ENCODE assay signal across 15 cellular contexts in the genomic region with DNA sequence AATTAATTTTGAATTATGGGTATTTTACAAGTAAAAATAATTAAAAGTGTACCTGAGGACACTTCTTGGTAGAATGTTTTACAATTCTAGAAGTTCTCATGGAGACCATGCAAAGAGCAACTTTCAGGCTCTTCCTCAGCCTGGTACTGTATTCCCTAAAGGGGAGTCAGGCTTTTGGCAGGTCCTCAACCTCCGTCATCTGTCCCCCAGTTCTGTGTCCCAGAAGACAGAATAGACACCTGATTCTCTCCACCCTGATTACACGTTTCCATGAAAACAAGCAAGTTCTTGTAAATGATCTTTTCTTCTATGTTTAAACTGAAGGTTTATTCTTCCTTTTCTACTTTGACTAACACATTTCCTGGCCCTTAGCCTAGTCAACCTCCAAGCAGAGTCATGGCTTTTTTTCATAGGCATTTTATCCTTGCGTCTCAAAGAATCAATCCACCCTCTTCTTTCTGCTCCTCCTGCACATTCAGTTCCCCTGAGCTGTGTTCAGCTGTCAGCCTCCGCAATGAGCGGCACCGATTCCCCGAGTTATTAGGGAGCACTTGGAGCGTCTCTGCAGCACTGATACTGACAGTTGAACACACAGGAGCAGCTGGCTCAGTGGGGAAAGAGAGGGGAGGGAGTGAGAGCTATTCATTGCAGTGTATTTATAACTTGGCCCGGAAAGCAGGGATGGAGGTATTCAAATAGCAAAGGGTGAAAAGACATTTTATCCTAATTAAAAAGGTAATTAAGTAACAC.
DNase-seq lines count a peak whose midpoint lies in the region; TF ChIP-seq lines count a peak whose summit lies in the region.
"Had no signal": no experiment of that assay in that cellular context is flagged by ENCODE, and none has a peak within 500 bp of the region (broad histone marks: within the 10 kb centered on the region; RNA-seq: fewer than 3 reads in every experiment).

No MANE protein-coding gene starts in this region.

- H3K4me3 ChIP-seq in neural cell (ENCODE audit: low read length): peak overlapping the region; percentile 42
- no peak overlapping the region for H3K4me3 ChIP-seq in vagina
- H3K4me3 ChIP-seq: esophagus muscularis mucosa had no signal

- H2AFZ ChIP-seq in neural cell (ENCODE audit: low read depth, low read length): no peak overlapping the region

- intact Hi-C loops in vagina (cut with DNase I): no loop called here
- intact Hi-C loops in MCF 10A (cut with micrococcal nuclease): no loop called here

- DNase-seq in DMS153 (lab: John Stamatoyannopoulos, UW) (peak; percentile 41), NCI-H1436 treated with DMSO at 0.1 percent for 48 hours (lab: John Stamatoyannopoulos, UW) (peak; percentile 33), amygdala (lab: John Stamatoyannopoulos, UW) (peak in 40 of 56 donors; percentile 1 to 68 (median 28)), GDM1 (lab: John Stamatoyannopoulos, UW) (no peak), HCEC 1CT (no peak), vagina (ENCODE audit: extremely low spot score in 2 of 2) (no peak), MCF 10A (ENCODE audit: unreplicated experiment) (no peak)
- DNase-seq: activated CD8-positive, alpha-beta memory T cell treated with anti-CD3 and anti-CD28 coated beads, Interleukin-2, amount 10 ng/mL, durations not matched to agents 7 days and 5 days; AML-193; NK-92 treated with Interleukin-12 subunit alpha and Interleukin-12 subunit beta, amount 100 ng/mL, for 24 hours had no signal

- H3F3A ChIP-seq in neural cell (ENCODE audit: insufficient read depth, low read length, poor library complexity, severe bottlenecking): no peaks in the 10 kb centered on the region

- no peaks in the 10 kb centered on the region for H3K4me1 ChIP-seq in vagina

- no peaks in the 10 kb centered on the region for H3K4me1 Mint-ChIP-seq in MCF 10A (ENCODE audit: insufficient read depth, unreplicated experiment)
- H3K4me1 Mint-ChIP-seq: activated CD8-positive, alpha-beta memory T cell treated with anti-CD3 and anti-CD28 coated beads, Interleukin-2, amount 10 ng/mL, durations not matched to agents 7 days and 5 days; activated naive CD4-positive, alpha-beta T cell treated with anti-CD3 and anti-CD28 coated beads, Interleukin-2, amount 50 U/mL, for 24 hours; memory B cell; stimulated activated effector memory CD8-positive, alpha-beta T cell treated with anti-CD3 and anti-CD28 coated beads, Interleukin-12 subunit alpha, Interleukin-12 subunit beta, amount 100 ng/mL, for 72 hours had no signal

- peak overlapping the region; percentile 56 for H3K4me2 ChIP-seq in neural cell (ENCODE audit: low read length)

- no peaks in the 10 kb centered on the region for H3K9me2 ChIP-seq in neural cell (ENCODE audit: insufficient read depth, low read length)

- peak; percentile 92 for TF ChIP-seq EP300 in neural cell (conservative IDR thresholded peaks at IDR 0.05; ENCODE audit: poor library complexity, severe bottlenecking)

- H3K9me3 Mint-ChIP-seq in MCF 10A (ENCODE audit: unreplicated experiment): no peaks in the 10 kb centered on the region
- H3K9me3 Mint-ChIP-seq: activated naive CD4-positive, alpha-beta T cell treated with anti-CD3 and anti-CD28 coated beads, Interleukin-2, amount 50 U/mL, for 24 hours; memory B cell had no signal

- H3K9me3 ChIP-seq in neural cell (ENCODE audit: low read length) (no peaks in the 10 kb centered on the region), vagina (no peaks in the 10 kb centered on the region)
- H3K9me3 ChIP-seq: esophagus muscularis mucosa had no signal

- no peak for TF ChIP-seq CTCF in neural cell (IDR thresholded peaks at IDR 0.05; ENCODE audit: poor library complexity, severe bottlenecking)
- no peak for TF ChIP-seq CTCF in vagina (IDR thresholded peaks at IDR 0.05)
- TF ChIP-seq CTCF in MCF 10A (IDR thresholded peaks at IDR 0.05; ENCODE audit: unreplicated experiment): no peak

- no peaks in the 10 kb centered on the region for H4K20me1 ChIP-seq in neural cell (ENCODE audit: insufficient read depth)

- H3K27ac Mint-ChIP-seq in MCF 10A (ENCODE audit: low read depth, unreplicated experiment): no peak overlapping the region
- H3K27ac Mint-ChIP-seq: activated CD8-positive, alpha-beta memory T cell treated with anti-CD3 and anti-CD28 coated beads, Interleukin-2, amount 10 ng/mL, durations not matched to agents 7 days and 5 days; activated naive CD4-positive, alpha-beta T cell treated with anti-CD3 and anti-CD28 coated beads, Interleukin-2, amount 50 U/mL, for 24 hours; memory B cell; stimulated activated effector memory CD8-positive, alpha-beta T cell treated with anti-CD3 and anti-CD28 coated beads, Interleukin-12 subunit alpha, Interleukin-12 subunit beta, amount 100 ng/mL, for 72 hours had no signal

- no peak overlapping the region for H3K4me3 Mint-ChIP-seq in MCF 10A (ENCODE audit: unreplicated experiment)
- H3K4me3 Mint-ChIP-seq: activated CD8-positive, alpha-beta memory T cell treated with anti-CD3 and anti-CD28 coated beads, Interleukin-2, amount 10 ng/mL, durations not matched to agents 7 days and 5 days; activated naive CD4-positive, alpha-beta T cell treated with anti-CD3 and anti-CD28 coated beads, Interleukin-2, amount 50 U/mL, for 24 hours; memory B cell; stimulated activated effector memory CD8-positive, alpha-beta T cell treated with anti-CD3 and anti-CD28 coated beads, Interleukin-12 subunit alpha, Interleukin-12 subunit beta, amount 100 ng/mL, for 72 hours had no signal

- peak; percentile 57 for TF ChIP-seq RAD21 in neural cell (conservative IDR thresholded peaks at IDR 0.05)

- H3K27me3 Mint-ChIP-seq in MCF 10A (ENCODE audit: insufficient read depth, unreplicated experiment): no peaks in the 10 kb centered on the region
- H3K27me3 Mint-ChIP-seq: activated CD8-positive, alpha-beta memory T cell treated with anti-CD3 and anti-CD28 coated beads, Interleukin-2, amount 10 ng/mL, durations not matched to agents 7 days and 5 days; activated naive CD4-positive, alpha-beta T cell treated with anti-CD3 and anti-CD28 coated beads, Interleukin-2, amount 50 U/mL, for 24 hours; memory B cell had no signal

- POLR2A ChIA-PET in MCF 10A (lab: Yijun Ruan, JAX): no interaction called here

- H3K9ac ChIP-seq in neural cell (ENCODE audit: low read length): peak overlapping the region; percentile 44

- H3K27me3 ChIP-seq in neural cell (ENCODE audit: insufficient read depth, low read depth, low read length) (no peaks in the 10 kb centered on the region), vagina (no peaks in the 10 kb centered on the region)
- H3K27me3 ChIP-seq: esophagus muscularis mucosa had no signal

- TF ChIP-seq POLR2A in vagina (IDR thresholded peaks at IDR 0.05): no peak

- H3K36me3 ChIP-seq in neural cell (ENCODE audit: insufficient read depth, low read length) (no peaks in the 10 kb centered on the region), vagina (no peaks in the 10 kb centered on the region)
- H3K36me3 ChIP-seq: esophagus muscularis mucosa had no signal

- H3K27ac ChIP-seq in neural cell (ENCODE audit: low read length): peak overlapping the region; percentile 88
- no peak overlapping the region for H3K27ac ChIP-seq in vagina
- H3K27ac ChIP-seq: esophagus muscularis mucosa had no signal

- CTCF ChIA-PET in MCF 10A (lab: Yijun Ruan, JAX): no interaction called here

- no peaks in the 10 kb centered on the region for H3K36me3 Mint-ChIP-seq in MCF 10A (ENCODE audit: insufficient read depth, unreplicated experiment)
- H3K36me3 Mint-ChIP-seq: activated CD8-positive, alpha-beta memory T cell treated with anti-CD3 and anti-CD28 coated beads, Interleukin-2, amount 10 ng/mL, durations not matched to agents 7 days and 5 days; activated naive CD4-positive, alpha-beta T cell treated with anti-CD3 and anti-CD28 coated beads, Interleukin-2, amount 50 U/mL, for 24 hours; memory B cell; stimulated activated effector memory CD8-positive, alpha-beta T cell treated with anti-CD3 and anti-CD28 coated beads, Interleukin-12 subunit alpha, Interleukin-12 subunit beta, amount 100 ng/mL, for 72 hours had no signal

- H3K79me2 ChIP-seq in neural cell (replicated peaks; ENCODE audit: insufficient read depth, low read length): no peaks in the 10 kb centered on the region

- BruUV-seq in MCF 10A (replicated peaks; lab: Mats Ljungman, UMichigan): no TSS peak

TF ChIP-seq in neural cell, 6 proteins besides CTCF, POLR2A, EP300 and RAD21:
- TF ChIP-seq TAF1 (IDR thresholded peaks at IDR 0.05; ENCODE audit: low read depth) (no peak), MXI1 (conservative IDR thresholded peaks at IDR 0.05; ENCODE audit: poor library complexity, severe bottlenecking) (no peak), SMC3 (conservative IDR thresholded peaks at IDR 0.05; ENCODE audit: poor library complexity) (peak; percentile 47), POLR2AphosphoS5 (IDR thresholded peaks at IDR 0.05) (peak; percentile 90), EZH2 (IDR thresholded peaks at IDR 0.05; ENCODE audit: borderline replicate concordance, insufficient read depth, low read length, poor library complexity, severe bottlenecking) (no peak)
- TF ChIP-seq, protein P1, sequence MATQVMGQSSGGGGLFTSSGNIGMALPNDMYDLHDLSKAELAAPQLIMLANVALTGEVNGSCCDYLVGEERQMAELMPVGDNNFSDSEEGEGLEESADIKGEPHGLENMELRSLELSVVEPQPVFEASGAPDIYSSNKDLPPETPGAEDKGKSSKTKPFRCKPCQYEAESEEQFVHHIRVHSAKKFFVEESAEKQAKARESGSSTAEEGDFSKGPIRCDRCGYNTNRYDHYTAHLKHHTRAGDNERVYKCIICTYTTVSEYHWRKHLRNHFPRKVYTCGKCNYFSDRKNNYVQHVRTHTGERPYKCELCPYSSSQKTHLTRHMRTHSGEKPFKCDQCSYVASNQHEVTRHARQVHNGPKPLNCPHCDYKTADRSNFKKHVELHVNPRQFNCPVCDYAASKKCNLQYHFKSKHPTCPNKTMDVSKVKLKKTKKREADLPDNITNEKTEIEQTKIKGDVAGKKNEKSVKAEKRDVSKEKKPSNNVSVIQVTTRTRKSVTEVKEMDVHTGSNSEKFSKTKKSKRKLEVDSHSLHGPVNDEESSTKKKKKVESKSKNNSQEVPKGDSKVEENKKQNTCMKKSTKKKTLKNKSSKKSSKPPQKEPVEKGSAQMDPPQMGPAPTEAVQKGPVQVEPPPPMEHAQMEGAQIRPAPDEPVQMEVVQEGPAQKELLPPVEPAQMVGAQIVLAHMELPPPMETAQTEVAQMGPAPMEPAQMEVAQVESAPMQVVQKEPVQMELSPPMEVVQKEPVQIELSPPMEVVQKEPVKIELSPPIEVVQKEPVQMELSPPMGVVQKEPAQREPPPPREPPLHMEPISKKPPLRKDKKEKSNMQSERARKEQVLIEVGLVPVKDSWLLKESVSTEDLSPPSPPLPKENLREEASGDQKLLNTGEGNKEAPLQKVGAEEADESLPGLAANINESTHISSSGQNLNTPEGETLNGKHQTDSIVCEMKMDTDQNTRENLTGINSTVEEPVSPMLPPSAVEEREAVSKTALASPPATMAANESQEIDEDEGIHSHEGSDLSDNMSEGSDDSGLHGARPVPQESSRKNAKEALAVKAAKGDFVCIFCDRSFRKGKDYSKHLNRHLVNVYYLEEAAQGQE (IDR thresholded peaks at IDR 0.05; ENCODE audit: borderline replicate concordance): peak; percentile 93
TF ChIP-seq in neural cell: peak in this region for 3.

Comparison
In these comparisons a context has a peak if more than half of its experiments do, and no peak if none do; other contexts are left out.
1. DNase-seq: peak in DMS153 (single experiment), NCI-H1436 treated with DMSO at 0.1 percent for 48 hours (single experiment) and amygdala (40 of 56); none in GDM1 (single experiment), HCEC 1CT (single experiment), vagina (0 of 2) and MCF 10A (single experiment).